Comparison of ENCODE assay signal across 8 cellular contexts in the genomic region with DNA sequence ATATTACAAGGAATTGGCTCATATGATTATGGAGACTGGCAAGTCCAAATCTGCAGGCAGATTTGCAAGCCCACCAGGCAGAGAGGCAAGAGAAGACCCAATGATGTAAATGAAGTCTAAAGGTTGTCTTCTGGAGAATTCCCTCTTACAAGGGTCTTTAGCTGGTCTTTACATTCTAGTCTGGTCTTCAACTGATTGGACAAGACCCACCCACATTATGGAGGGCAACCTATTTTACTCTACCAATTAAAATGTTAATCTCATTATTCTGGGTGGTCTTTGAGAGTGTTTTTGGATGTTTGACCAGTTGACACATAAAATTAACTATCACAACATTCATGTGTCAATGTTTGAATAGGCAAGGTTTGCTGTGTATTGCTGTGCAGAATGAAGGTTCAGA.
"Had no signal": no experiment of that assay in that cellular context is flagged by ENCODE, and none has a peak within 500 bp of the region (broad histone marks: within the 10 kb centered on the region; RNA-seq: fewer than 3 reads in every experiment).

No MANE protein-coding gene starts in this region.

- DNase-seq: GDM1, GF-D8 had no signal

- H3K4me3 ChIP-seq: GM12878 had no signal

- ATAC-seq: GM12878 had no signal

- FAIRE-seq: G401.6, GM12878, GM12891, GM12892, GM18507, GM19239 had no signal
